9 cellular contexts compared by ENCODE assay signal in genomic region chr10:2839081-2839725, GRCh38.
DNase-seq lines count a peak whose midpoint lies in the region; ATAC-seq, FAIRE-seq and TF ChIP-seq lines count a peak whose summit lies in the region.
"Had no signal": no experiment of that assay in that cellular context is flagged by ENCODE, and none has a peak within 500 bp of the region (broad histone marks: within the 10 kb centered on the region; RNA-seq: fewer than 3 reads in every experiment).

No MANE protein-coding gene starts in this region.

- H3K36me3 ChIP-seq in keratinocyte (ENCODE audit: control insufficient read depth in 2 of 2, extremely low read depth in 1 of 2, insufficient read depth in 2 of 2, low read length in 2 of 2) = no peaks in the 10 kb centered on the region

- TF ChIP-seq CTCF in GM13977 (IDR thresholded peaks at IDR 0.05; ENCODE audit: extremely low read depth, insufficient read depth, missing control alignments) (peak; percentile 54), keratinocyte (optimal IDR thresholded peaks at IDR 0.05 in 1 of 3, IDR thresholded peaks at IDR 0.05 in 1 of 3, conservative IDR thresholded peaks at IDR 0.05 in 1 of 3; ENCODE audit: extremely low read depth in 1 of 3, insufficient read depth in 2 of 3, low read length in 3 of 3) (peak; percentile 38 to 78 (median 48))

- no peak overlapping the region for H3K4me2 ChIP-seq in keratinocyte (ENCODE audit: control insufficient read depth, extremely low read depth, insufficient read depth, low read depth, low read length)

- no peak for ATAC-seq in GM18870 (IDR thresholded peaks at IDR 0.05; ENCODE audit: unreplicated experiment)

- no peaks in the 10 kb centered on the region for H3K4me1 Mint-ChIP-seq in activated naive CD8-positive, alpha-beta T cell treated with anti-CD3 and anti-CD28 coated beads for 36 hours
- H3K4me1 Mint-ChIP-seq in T-helper 2 cell treated with Interferon-gamma antibody and Interleukin-4, amounts not matched to agents 5 μg/mL and 100 μg/mL, for 36 hours (ENCODE audit: low read depth) = no peaks in the 10 kb centered on the region

- H3K9me3 Mint-ChIP-seq in activated naive CD8-positive, alpha-beta T cell treated with anti-CD3 and anti-CD28 coated beads for 36 hours = no peaks in the 10 kb centered on the region
- H3K9me3 Mint-ChIP-seq in T-helper 2 cell treated with Interferon-gamma antibody and Interleukin-4, amounts not matched to agents 5 μg/mL and 100 μg/mL, for 36 hours = no peaks in the 10 kb centered on the region

- H3K27me3 ChIP-seq in keratinocyte (ENCODE audit: control insufficient read depth, extremely low read depth, insufficient read depth, low read length) = no peaks in the 10 kb centered on the region

- H3K4me1 ChIP-seq in keratinocyte (ENCODE audit: control insufficient read depth, extremely low read depth, insufficient read depth, low read length) = no peaks in the 10 kb centered on the region

- FAIRE-seq in keratinocyte (lab: Jason Lieb, UNC) = no peak
- FAIRE-seq: endometrium had no signal

- no peaks in the 10 kb centered on the region for H3K9me3 ChIP-seq in keratinocyte (ENCODE audit: control insufficient read depth, low read depth, low read length)

- dilution Hi-C loops in keratinocyte (cut with MboI; ENCODE audit: extremely low pct_ligation_motif_present, low sequenced_read_pairs) = no loop called here

- H3K27me3 Mint-ChIP-seq in activated naive CD8-positive, alpha-beta T cell treated with anti-CD3 and anti-CD28 coated beads for 36 hours = peaks cover 13% of the 10 kb centered on the region
- H3K27me3 Mint-ChIP-seq in T-helper 2 cell treated with Interferon-gamma antibody and Interleukin-4, amounts not matched to agents 5 μg/mL and 100 μg/mL, for 36 hours (ENCODE audit: low read depth) = peaks cover 3% of the 10 kb centered on the region

- H3K9ac ChIP-seq in keratinocyte (ENCODE audit: control insufficient read depth, extremely low read depth, insufficient read depth, low read length) = no peak overlapping the region

- DNase-seq in AG08396 (ENCODE audit: low spot score) (peak; percentile 26), GM13977 (ENCODE audit: low spot score) (peak; percentile 43), NCI-H2171 treated with DMSO at 0.1 percent for 48 hours (lab: John Stamatoyannopoulos, UW) (peak; percentile 11), keratinocyte (ENCODE audit: low read depth, low spot score) (no peak), stromal cell of bone marrow (ENCODE audit: low read depth) (peak; percentile 2)
- peak; percentile 19 for DNase-seq in activated naive CD8-positive, alpha-beta T cell treated with anti-CD3 and anti-CD28 coated beads for 36 hours
- DNase-seq in T-helper 2 cell treated with Interferon-gamma antibody and Interleukin-4, amounts not matched to agents 5 μg/mL and 100 μg/mL, for 36 hours (ENCODE audit: low spot score) = no peak

- H4K20me1 ChIP-seq in keratinocyte (ENCODE audit: control insufficient read depth, extremely low read depth, insufficient read depth, low read length) = no peaks in the 10 kb centered on the region

- no peak overlapping the region for H3K27ac Mint-ChIP-seq in activated naive CD8-positive, alpha-beta T cell treated with anti-CD3 and anti-CD28 coated beads for 36 hours
- H3K27ac Mint-ChIP-seq in T-helper 2 cell treated with Interferon-gamma antibody and Interleukin-4, amounts not matched to agents 5 μg/mL and 100 μg/mL, for 36 hours = no peak overlapping the region

- no peak overlapping the region for H3K27ac ChIP-seq in keratinocyte (ENCODE audit: control insufficient read depth, insufficient read depth, low read length)

- in situ Hi-C loops in GM13977 (cut with MboI; ENCODE audit: low pct_unique_long_range_greater_than_20kb, low sequenced_read_pairs, unreplicated experiment) = no loop called here

- no peaks in the 10 kb centered on the region for H3K36me3 Mint-ChIP-seq in activated naive CD8-positive, alpha-beta T cell treated with anti-CD3 and anti-CD28 coated beads for 36 hours
- no peaks in the 10 kb centered on the region for H3K36me3 Mint-ChIP-seq in T-helper 2 cell treated with Interferon-gamma antibody and Interleukin-4, amounts not matched to agents 5 μg/mL and 100 μg/mL, for 36 hours (ENCODE audit: low read depth)

- H3K79me2 ChIP-seq in keratinocyte (ENCODE audit: control insufficient read depth, insufficient read depth, low read length) = no peaks in the 10 kb centered on the region

- H3K4me3 ChIP-seq in keratinocyte (ENCODE audit: control insufficient read depth in 2 of 3, extremely low read depth in 1 of 3, insufficient read depth in 2 of 3, low read depth in 1 of 3, low read length in 3 of 3) = no peak overlapping the region

- H3K4me3 Mint-ChIP-seq in activated naive CD8-positive, alpha-beta T cell treated with anti-CD3 and anti-CD28 coated beads for 36 hours = no peak overlapping the region
- H3K4me3 Mint-ChIP-seq in T-helper 2 cell treated with Interferon-gamma antibody and Interleukin-4, amounts not matched to agents 5 μg/mL and 100 μg/mL, for 36 hours = no peak overlapping the region

- no peaks in the 10 kb centered on the region for H3K9me1 ChIP-seq in keratinocyte (ENCODE audit: control insufficient read depth, extremely low read depth, insufficient read depth, low read length)

- no peak overlapping the region for H2AFZ ChIP-seq in keratinocyte (ENCODE audit: control insufficient read depth, low read length)

Comparison
In these comparisons a context has a peak if more than half of its experiments do, and no peak if none do; other contexts are left out.
1. DNase-seq: peak in AG08396 (single experiment), GM13977 (single experiment), NCI-H2171 treated with DMSO at 0.1 percent for 48 hours (single experiment), activated naive CD8-positive, alpha-beta T cell treated with anti-CD3 and anti-CD28 coated beads for 36 hours (single experiment) and stromal cell of bone marrow (single experiment); none in keratinocyte (single experiment) and T-helper 2 cell treated with Interferon-gamma antibody and Interleukin-4, amounts not matched to agents 5 μg/mL and 100 μg/mL, for 36 hours (single experiment).